22 cellular contexts compared by ENCODE assay signal in genomic region chr9:123373447-123373923, GRCh38. TPM values are rescaled to one million over a fixed set of nuclear protein-coding genes. Genes with fewer than 3 reads are reported as not detected.
A peak's percentile ranks its signal among the peaks of the same experiment; 100 is the strongest.
DNase-seq lines count a peak whose midpoint lies in the region; ATAC-seq and TF ChIP-seq lines count a peak whose summit lies in the region.
"Had no signal": no experiment of that assay in that cellular context is flagged by ENCODE, and none has a peak within 500 bp of the region (broad histone marks: within the 10 kb centered on the region; RNA-seq: fewer than 3 reads in every experiment).

No MANE protein-coding gene starts in this region.

- DNase-seq in coronary artery (ENCODE audit: low spot score) (no peak), mesendoderm (no peak), SJCRH30 (no peak), HT-29 (ENCODE audit: low spot score) (no peak), G401 (ENCODE audit: low spot score) (no peak)
- DNase-seq: activated B cell treated with CpG ODN at 0.5 μM for 24 hours, Caco-2, NCI-H1105 treated with DMSO at 0.1 percent for 48 hours, NCI-H774, SHP77 treated with DMSO at 0.1 percent for 48 hours, T-helper 17 cell, tibial artery had no signal

- peak overlapping the region in 1 of 10 experiments; percentile 11; a peak in 1 of 20 replicates for H3K4me3 ChIP-seq in BLaER1 treated with 17β-estradiol and CSF1 and Interleukin-3, amounts not matched to agents 10 nM and 100 nM
- H3K4me3 ChIP-seq in HUES64 (ENCODE audit: low read length), result peak overlapping the region; percentile 37
- peak overlapping the region; percentile 40 for H3K4me3 ChIP-seq in coronary artery
- no peak overlapping the region for H3K4me3 ChIP-seq in mesendoderm (ENCODE audit: low read length)
- H3K4me3 ChIP-seq in SJCRH30, result no peak overlapping the region
- H3K4me3 ChIP-seq: breast epithelium, right atrium auricular region, tibial artery had no signal

- H3K27ac ChIP-seq in BLaER1 treated with 17β-estradiol and CSF1 and Interleukin-3, amounts not matched to agents 10 nM and 100 nM, result no peak overlapping the region
- H3K27ac ChIP-seq in HUES64 (ENCODE audit: low read depth, low read length), result no peak overlapping the region
- H3K27ac ChIP-seq in coronary artery, result no peak overlapping the region
- no peak overlapping the region for H3K27ac ChIP-seq in mesendoderm (ENCODE audit: low read depth, low read length)
- no peak overlapping the region for H3K27ac ChIP-seq in SJCRH30
- H3K27ac ChIP-seq: breast epithelium, esophagus muscularis mucosa, right atrium auricular region, tibial artery had no signal

- in situ Hi-C loops in G401 (cut with HindIII; ENCODE audit: low sequenced_read_pairs), result no loop called here

- no peak overlapping the region for H2BK5ac ChIP-seq in mesendoderm (ENCODE audit: low read length)

- WGBS in HUES64, result 14% methylated on average over 60 of the region's 60 CpGs
- no CpG with 5 or more reads among the region's 60 CpGs for WGBS in mesendoderm (ENCODE audit: extremely low coverage, insufficient coverage, low lambda C conversion rate)

- peaks cover 42 to 58% (median 53%) of the 10 kb centered on the region in 11 experiments for H3K27me3 ChIP-seq in BLaER1 treated with 17β-estradiol and CSF1 and Interleukin-3, amounts not matched to agents 10 nM and 100 nM
- H3K27me3 ChIP-seq in HUES64 (ENCODE audit: insufficient read depth, low read length) (peaks cover 32% of the 10 kb centered on the region), mesendoderm (ENCODE audit: insufficient read depth, low read length, poor library complexity) (no peaks in the 10 kb centered on the region), SJCRH30 (no peaks in the 10 kb centered on the region; the same call in 1 of the 2 replicates)

- peaks cover 3 to 85% (median 58%) of the 10 kb centered on the region in 11 experiments; a peak in 20 of 22 replicates for H4K20me1 ChIP-seq in BLaER1 treated with 17β-estradiol and CSF1 and Interleukin-3, amounts not matched to agents 10 nM and 100 nM

- H3K4ac ChIP-seq in mesendoderm (ENCODE audit: low read depth, low read length), result no peak overlapping the region

- no peaks in the 10 kb centered on the region for H3K79me1 ChIP-seq in mesendoderm (ENCODE audit: low read length)

- H2BK120ac ChIP-seq in mesendoderm (ENCODE audit: low read depth, low read length), result no peak overlapping the region

- no peak overlapping the region for H3K18ac ChIP-seq in mesendoderm (ENCODE audit: low read length)

- H3K9me3 ChIP-seq in BLaER1 treated with 17β-estradiol and CSF1 and Interleukin-3, amounts not matched to agents 10 nM and 100 nM (replicated peaks in 1 of 11), result no peaks in the 10 kb centered on the region
- H3K9me3 ChIP-seq in HUES64 (ENCODE audit: insufficient read depth, low read depth, low read length), result no peaks in the 10 kb centered on the region
- no peaks in the 10 kb centered on the region for H3K9me3 ChIP-seq in SJCRH30 (replicated peaks)
- H3K9me3 ChIP-seq: breast epithelium, Caco-2, esophagus muscularis mucosa, right atrium auricular region, tibial artery had no signal

- no peak overlapping the region for H2AK5ac ChIP-seq in mesendoderm (ENCODE audit: low read length)

- ATAC-seq in HG02759 (IDR thresholded peaks at IDR 0.05; ENCODE audit: unreplicated experiment), result no peak
- ATAC-seq: stimulated activated effector memory CD8-positive, alpha-beta T cell treated with anti-CD3 and anti-CD28 coated beads, Interleukin-12 subunit alpha, Interleukin-12 subunit beta, amount 100 ng/mL, for 72 hours; T-helper 17 cell had no signal

- no peak overlapping the region for H3K9ac ChIP-seq in BLaER1 treated with 17β-estradiol and CSF1 and Interleukin-3, amounts not matched to agents 10 nM and 100 nM
- H3K9ac ChIP-seq in HUES64 (ENCODE audit: low read depth, low read length), result peak overlapping the region; percentile 30; the same call in 1 of the 2 replicates
- H3K9ac ChIP-seq in mesendoderm (ENCODE audit: low read length), result no peak overlapping the region

- no peak overlapping the region for H2BK15ac ChIP-seq in mesendoderm (replicated peaks; ENCODE audit: low read depth)

- peak overlapping the region in 6 of 11 experiments; percentile 8 to 89 (median 26); a peak in 8 of 22 replicates for H3K4me2 ChIP-seq in BLaER1 treated with 17β-estradiol and CSF1 and Interleukin-3, amounts not matched to agents 10 nM and 100 nM
- no peak overlapping the region for H3K4me2 ChIP-seq in mesendoderm (ENCODE audit: low read length)

- H3K4me1 ChIP-seq in BLaER1 treated with 17β-estradiol and CSF1 and Interleukin-3, amounts not matched to agents 10 nM and 100 nM, result peaks cover 37 to 56% (median 50%) of the 10 kb centered on the region in 10 experiments
- peaks cover 20% of the 10 kb centered on the region for H3K4me1 ChIP-seq in HUES64 (ENCODE audit: insufficient read depth, low read length)
- H3K4me1 ChIP-seq in mesendoderm (ENCODE audit: control insufficient read depth, low read depth, low read length), result peaks cover 2% of the 10 kb centered on the region
- peaks cover 20% of the 10 kb centered on the region for H3K4me1 ChIP-seq in SJCRH30
- H3K4me1 ChIP-seq: breast epithelium had no signal

- H4K5ac ChIP-seq in mesendoderm (ENCODE audit: low read length), result no peak overlapping the region

- H3K36me3 ChIP-seq in BLaER1 treated with 17β-estradiol and CSF1 and Interleukin-3, amounts not matched to agents 10 nM and 100 nM, result no peaks in the 10 kb centered on the region
- H3K36me3 ChIP-seq in HUES64 (ENCODE audit: insufficient read depth, low read length) (peaks cover 2% of the 10 kb centered on the region; the same call in 1 of the 2 replicates), mesendoderm (ENCODE audit: control insufficient read depth, insufficient read depth, low read length) (no peaks in the 10 kb centered on the region), SJCRH30 (no peaks in the 10 kb centered on the region)
- H3K36me3 ChIP-seq: breast epithelium, esophagus muscularis mucosa, right atrium auricular region, tibial artery had no signal

- no peak overlapping the region for H4K8ac ChIP-seq in mesendoderm (ENCODE audit: low read depth, low read length)

- no peaks in the 10 kb centered on the region for H3K79me2 ChIP-seq in mesendoderm (ENCODE audit: control insufficient read depth, insufficient read depth, low read length)

- peak overlapping the region; percentile 42 for H3K56ac ChIP-seq in mesendoderm (ENCODE audit: low read length)

- no peak for TF ChIP-seq CTCF in coronary artery (IDR thresholded peaks at IDR 0.05)

- no peak overlapping the region for H3K23ac ChIP-seq in mesendoderm (ENCODE audit: low read length)

RNA-seq across cellular contexts. Expression of gene CRB2, which starts 17.5 kb away (rescaled TPM):
- 11.7 TPM for polyA plus RNA-seq in HUES64 (2013, experiment 1 of 2)
- 15.0 TPM for polyA plus RNA-seq in HUES64 (2013, experiment 2 of 2)
- 0.06 TPM for polyA plus RNA-seq in mesendoderm (2013, experiment 1 of 2)
- 0.07 TPM for polyA plus RNA-seq in mesendoderm (2013, experiment 2 of 2)
- 0.08 TPM in 1 of 2 replicates, not detected in the other for total RNA-seq in SJCRH30 (2014; rRNA removed; shearing (Covaris generic))
- 0.78 and 0.94 TPM in 2 replicates for total RNA-seq in HT-29 (2014; rRNA removed; shearing (Covaris generic))
- 18.2 and 18.7 TPM in 2 replicates for total RNA-seq in G401 (2014; rRNA removed; shearing (Covaris generic))
- total RNA-seq: HT1080, LHCN-M2, lower leg skin, T-helper 17 cell had no signal

Comparison
In these comparisons a context has a peak if more than half of its experiments do, and no peak if none do; other contexts are left out.
1. H3K4me3 ChIP-seq: peak in HUES64 (single experiment) and coronary artery (single experiment); none in mesendoderm (single experiment) and SJCRH30 (single experiment).